ENCODE assay signal across 13 cellular contexts in the genomic region with DNA sequence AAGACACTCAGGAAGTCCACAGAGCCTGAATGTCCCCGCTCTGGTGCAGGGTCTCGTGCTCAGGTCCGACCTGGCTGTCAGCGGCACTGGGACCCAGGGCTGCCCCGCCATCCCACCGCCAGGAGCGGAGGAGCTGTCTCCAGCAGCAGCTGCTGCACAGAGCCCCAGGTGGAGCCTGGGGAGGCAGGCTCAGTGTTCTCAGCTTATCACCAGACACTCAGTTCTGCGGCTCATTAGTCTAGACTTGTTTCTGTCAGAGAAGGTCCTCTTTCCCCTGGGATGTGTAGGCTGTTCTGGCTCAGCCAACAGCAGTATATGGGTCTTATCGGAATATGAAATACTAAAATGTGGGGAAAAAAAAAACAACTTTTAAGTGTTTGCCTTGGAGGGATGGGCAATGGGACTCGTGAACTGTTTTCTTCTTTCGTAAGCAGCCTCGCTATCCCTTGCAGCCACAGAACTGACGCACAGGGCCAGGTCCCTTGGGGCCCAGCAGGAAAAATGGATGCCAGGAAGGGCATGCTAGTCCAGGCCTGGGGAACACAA.
A peak's percentile ranks its signal among the peaks of the same experiment; 100 is the strongest.
DNase-seq lines count a peak whose midpoint lies in the region; ATAC-seq, FAIRE-seq and TF ChIP-seq lines count a peak whose summit lies in the region.
"Had no signal": no experiment of that assay in that cellular context is flagged by ENCODE, and none has a peak within 500 bp of the region (broad histone marks: within the 10 kb centered on the region; RNA-seq: fewer than 3 reads in every experiment).

No MANE protein-coding gene starts in this region.

- no peak for FAIRE-seq in GM19239 (lab: Jason Lieb, UNC)
- FAIRE-seq: G401.6 had no signal

- peaks cover 0 to 17% (median 4%) of the 10 kb centered on the region in 5 donors for H3K36me3 Mint-ChIP-seq in naive thymus-derived CD4-positive, alpha-beta T cell
- H3K36me3 Mint-ChIP-seq: neural progenitor cell had no signal

- H3K27me3 ChIP-seq in tibial nerve, result no peaks in the 10 kb centered on the region
- H3K27me3 ChIP-seq in naive thymus-derived CD4-positive, alpha-beta T cell (ENCODE audit: control insufficient read depth in 2 of 2, insufficient read depth in 2 of 2, low read length in 2 of 2), result no peaks in the 10 kb centered on the region
- H3K27me3 ChIP-seq: neural progenitor cell had no signal

- CTCF ChIA-PET in naive thymus-derived CD4-positive, alpha-beta T cell (lab: Charles Lee), result no interaction called here

- POLR2A ChIA-PET in naive thymus-derived CD4-positive, alpha-beta T cell (lab: Charles Lee), result no interaction called here

- peaks cover 19 to 57% (median 37%) of the 10 kb centered on the region in 7 donors for H3K4me1 Mint-ChIP-seq in naive thymus-derived CD4-positive, alpha-beta T cell

- peaks cover 0 to 23% (median 15%) of the 10 kb centered on the region in 4 donors for H3K4me1 ChIP-seq in tibial nerve
- H3K4me1 ChIP-seq in naive thymus-derived CD4-positive, alpha-beta T cell (ENCODE audit: control insufficient read depth in 2 of 2, insufficient read depth in 2 of 2, low read length in 2 of 2), result peaks cover 0 to 25% of the 10 kb centered on the region in 2 donors

- H3K4me3 Mint-ChIP-seq in naive thymus-derived CD4-positive, alpha-beta T cell, result no peak overlapping the region
- H3K4me3 Mint-ChIP-seq: neural progenitor cell had no signal

- no peak for TF ChIP-seq POLR2A in tibial nerve (IDR thresholded peaks at IDR 0.05)

- TF ChIP-seq EP300 in tibial nerve (IDR thresholded peaks at IDR 0.05), result peak; percentile 63 to 75

- H3K27ac Mint-ChIP-seq in naive thymus-derived CD4-positive, alpha-beta T cell, result no peak overlapping the region
- H3K27ac Mint-ChIP-seq: neural progenitor cell had no signal

- no peaks in the 10 kb centered on the region for H3K9me3 ChIP-seq in tibial nerve
- H3K9me3 ChIP-seq in naive thymus-derived CD4-positive, alpha-beta T cell (ENCODE audit: control insufficient read depth in 2 of 3, low read length in 3 of 3), result no peaks in the 10 kb centered on the region

- no peaks in the 10 kb centered on the region for H3K27me3 Mint-ChIP-seq in naive thymus-derived CD4-positive, alpha-beta T cell

- H3K36me3 ChIP-seq in tibial nerve, result no peaks in the 10 kb centered on the region
- no peaks in the 10 kb centered on the region for H3K36me3 ChIP-seq in naive thymus-derived CD4-positive, alpha-beta T cell (ENCODE audit: control insufficient read depth in 2 of 3, insufficient read depth in 3 of 3, low read length in 3 of 3)
- H3K36me3 ChIP-seq: neural progenitor cell had no signal

- no peak for ATAC-seq in naive thymus-derived CD4-positive, alpha-beta T cell

- intact Hi-C loops in naive thymus-derived CD4-positive, alpha-beta T cell (cut with micrococcal nuclease), result no loop called here

- peaks cover 0 to 16% (median 0%) of the 10 kb centered on the region in 11 donors for H3K9me3 Mint-ChIP-seq in naive thymus-derived CD4-positive, alpha-beta T cell
- H3K9me3 Mint-ChIP-seq: neural progenitor cell had no signal

- H3K4me3 ChIP-seq in cardiac fibroblast (replicated peaks in 1 of 2; ENCODE audit: low read depth in 2 of 2, low read length in 2 of 2) (no peak overlapping the region), tibial nerve (no peak overlapping the region)
- no peak overlapping the region for H3K4me3 ChIP-seq in naive thymus-derived CD4-positive, alpha-beta T cell (ENCODE audit: low read length)
- H3K4me3 ChIP-seq: neural progenitor cell had no signal

- TF ChIP-seq CTCF in cardiac fibroblast (IDR thresholded peaks at IDR 0.05; ENCODE audit: low read depth, low read length), result peak; percentile 27
- TF ChIP-seq CTCF in tibial nerve (IDR thresholded peaks at IDR 0.05), result no peak

- DNase-seq in NCI-H2107 treated with DMSO at 0.1 percent for 48 hours (lab: John Stamatoyannopoulos, UW; ENCODE audit: unreplicated experiment) (peak; percentile 42), NCI-H2107 (lab: John Stamatoyannopoulos, UW) (no peak), cardiac fibroblast (ENCODE audit: low read depth in 2 of 2) (peak; percentile 96 to 97), iris pigment epithelial cell (ENCODE audit: low read depth) (peak; percentile 18), tibial nerve (ENCODE audit: low spot score in 2 of 2) (peak; percentile 56 to 62), glomerular visceral epithelial cell (ENCODE audit: extremely low spot score) (no peak), GM19239 (ENCODE audit: insufficient read length, low spot score) (no peak)
- DNase-seq in naive thymus-derived CD4-positive, alpha-beta T cell, result no peak
- DNase-seq: cerebellar nuclear complex, NCI-H446 treated with DMSO at 0.1 percent for 48 hours had no signal

- peak overlapping the region in 3 of 4 donors; percentile 32 to 63 (median 42) for H3K27ac ChIP-seq in tibial nerve
- no peak overlapping the region for H3K27ac ChIP-seq in naive thymus-derived CD4-positive, alpha-beta T cell (ENCODE audit: low read depth, low read length)
- H3K27ac ChIP-seq: 22Rv1, neural progenitor cell had no signal

- 65 to 66% methylated on average over 10 to 13 of the region's 13 CpGs for WGBS in tibial nerve, 2 donors

Comparison
In these comparisons a context has a peak if more than half of its experiments do, and no peak if none do; other contexts are left out.
1. DNase-seq: peak in NCI-H2107 treated with DMSO at 0.1 percent for 48 hours (single experiment), cardiac fibroblast (2 of 2), iris pigment epithelial cell (single experiment) and tibial nerve (2 of 2); none in NCI-H2107 (single experiment), glomerular visceral epithelial cell (single experiment), naive thymus-derived CD4-positive, alpha-beta T cell (0 of 9) and GM19239 (single experiment).